Comparison of ENCODE assay signal across 23 cellular contexts in the genomic region with DNA sequence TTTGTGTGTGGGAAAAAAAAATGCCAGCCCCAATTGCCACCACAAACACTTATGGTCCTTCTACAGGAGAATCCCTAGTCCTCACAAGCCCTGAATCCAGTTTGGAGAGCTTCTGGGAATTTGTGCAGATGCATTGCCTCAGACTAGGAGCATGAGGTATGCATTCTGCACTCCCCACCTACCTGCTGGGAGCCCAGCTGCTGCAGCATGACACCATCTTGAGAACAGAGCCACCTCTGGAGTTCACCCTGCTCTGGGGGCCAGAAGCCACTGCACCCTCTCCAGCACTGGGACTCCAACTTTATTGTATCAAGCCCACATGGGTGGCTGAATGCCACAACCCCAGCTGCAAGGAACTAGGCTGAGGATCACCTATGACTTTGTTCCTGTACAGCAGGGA.
A peak's percentile ranks its signal among the peaks of the same experiment; 100 is the strongest.
DNase-seq lines count a peak whose midpoint lies in the region; ATAC-seq, FAIRE-seq and TF ChIP-seq lines count a peak whose summit lies in the region.
"Had no signal": no experiment of that assay in that cellular context is flagged by ENCODE, and none has a peak within 500 bp of the region (broad histone marks: within the 10 kb centered on the region; RNA-seq: fewer than 3 reads in every experiment).

No MANE protein-coding gene starts in this region.

- no peak overlapping the region for H3K4me3 Mint-ChIP-seq in progenitor cell of endocrine pancreas (ENCODE audit: low read depth)
- no peak overlapping the region for H3K4me3 Mint-ChIP-seq in activated naive CD8-positive, alpha-beta T cell treated with anti-CD3 and anti-CD28 coated beads, Interleukin-2, amount 50 U/mL, for 24 hours

- peak overlapping the region; percentile 26 for H3K27ac ChIP-seq in C4-2B
- H3K27ac ChIP-seq: GM23248, RWPE1 had no signal

- peaks cover 13% of the 10 kb centered on the region for H3K4me1 Mint-ChIP-seq in progenitor cell of endocrine pancreas (ENCODE audit: low read depth)
- H3K4me1 Mint-ChIP-seq in activated naive CD8-positive, alpha-beta T cell treated with anti-CD3 and anti-CD28 coated beads, Interleukin-2, amount 50 U/mL, for 24 hours, result no peaks in the 10 kb centered on the region

- H3K27me3 Mint-ChIP-seq in progenitor cell of endocrine pancreas, result no peaks in the 10 kb centered on the region
- no peaks in the 10 kb centered on the region for H3K27me3 Mint-ChIP-seq in activated naive CD8-positive, alpha-beta T cell treated with anti-CD3 and anti-CD28 coated beads, Interleukin-2, amount 50 U/mL, for 24 hours

- DNase-seq in NCI-H2171 treated with DMSO at 0.1 percent for 48 hours (lab: John Stamatoyannopoulos, UW) (peak; percentile 80), bronchial epithelial cell (ENCODE audit: low read depth) (no peak), progenitor cell of endocrine pancreas (ENCODE audit: low spot score, unreplicated experiment) (no peak)
- DNase-seq in activated naive CD8-positive, alpha-beta T cell treated with anti-CD3 and anti-CD28 coated beads, Interleukin-2, amount 50 U/mL, for 24 hours, result no peak
- DNase-seq: 8988T; ACHN; BE2C; DMS53; GM23248; H7; KBM-7; MG63; NCI-H1694 treated with DMSO at 0.1 percent for 48 hours; NCI-H2081; NCI-H774; NK-92 treated with Interleukin-12 subunit alpha and Interleukin-12 subunit beta, amount 100 ng/mL, for 24 hours; SHP77 had no signal

- H3K27me3 ChIP-seq in bronchial epithelial cell (ENCODE audit: control insufficient read depth, insufficient read depth, low read length), result no peaks in the 10 kb centered on the region
- H3K27me3 ChIP-seq: BE2C, MG63 had no signal

- no peaks in the 10 kb centered on the region for H3K36me3 ChIP-seq in bronchial epithelial cell (ENCODE audit: control insufficient read depth, insufficient read depth, low read length)
- H3K36me3 ChIP-seq: BE2C, MG63 had no signal

- H3K9me3 Mint-ChIP-seq in progenitor cell of endocrine pancreas (ENCODE audit: low read depth), result peaks cover 4% of the 10 kb centered on the region
- H3K9me3 Mint-ChIP-seq in activated naive CD8-positive, alpha-beta T cell treated with anti-CD3 and anti-CD28 coated beads, Interleukin-2, amount 50 U/mL, for 24 hours, result peaks cover 4% of the 10 kb centered on the region

- no peak for TF ChIP-seq CTCF in C4-2B (conservative IDR thresholded peaks at IDR 0.05)
- no peak for TF ChIP-seq CTCF in bronchial epithelial cell (IDR thresholded peaks at IDR 0.05; ENCODE audit: insufficient read depth, low read length, severe bottlenecking)
- no peak for TF ChIP-seq CTCF in progenitor cell of endocrine pancreas (IDR thresholded peaks at IDR 0.05; ENCODE audit: unreplicated experiment)

- no peak for ATAC-seq in activated naive CD8-positive, alpha-beta T cell treated with anti-CD3 and anti-CD28 coated beads, Interleukin-2, amount 50 U/mL, for 24 hours
- no peak for ATAC-seq in HG03378 (IDR thresholded peaks at IDR 0.05; ENCODE audit: unreplicated experiment)
- ATAC-seq in HG02588 (IDR thresholded peaks at IDR 0.05; ENCODE audit: unreplicated experiment), result no peak
- ATAC-seq in HG02973 (IDR thresholded peaks at IDR 0.05; ENCODE audit: unreplicated experiment), result no peak

- H3K27ac Mint-ChIP-seq in progenitor cell of endocrine pancreas, result peak overlapping the region; percentile 57
- H3K27ac Mint-ChIP-seq in activated naive CD8-positive, alpha-beta T cell treated with anti-CD3 and anti-CD28 coated beads, Interleukin-2, amount 50 U/mL, for 24 hours, result no peak overlapping the region

- peak; percentile 28 for FAIRE-seq in bronchial epithelial cell (lab: Jason Lieb, UNC)
- FAIRE-seq: GM18507 had no signal

- peaks cover 2% of the 10 kb centered on the region for H3K36me3 Mint-ChIP-seq in progenitor cell of endocrine pancreas (ENCODE audit: insufficient read depth)
- H3K36me3 Mint-ChIP-seq in activated naive CD8-positive, alpha-beta T cell treated with anti-CD3 and anti-CD28 coated beads, Interleukin-2, amount 50 U/mL, for 24 hours (ENCODE audit: low read depth), result peaks cover 2% of the 10 kb centered on the region

- H3K4me3 ChIP-seq in bronchial epithelial cell (ENCODE audit: low read depth, low read length), result no peak overlapping the region
- H3K4me3 ChIP-seq: GM23248, MG63 had no signal
